8 cellular contexts compared by ENCODE assay signal in genomic region chr2:74957886-74958276, GRCh38. TPM values are rescaled to one million over a fixed set of nuclear protein-coding genes. Genes with fewer than 3 reads are reported as not detected.
A peak's percentile ranks its signal among the peaks of the same experiment; 100 is the strongest.
DNase-seq lines count a peak whose midpoint lies in the region; ATAC-seq, FAIRE-seq and TF ChIP-seq lines count a peak whose summit lies in the region.

No MANE protein-coding gene starts in this region.

- H3K36me3 ChIP-seq in astrocyte (ENCODE audit: insufficient read depth, low read length) (peaks cover 8% of the 10 kb centered on the region), lung (ENCODE audit: control insufficient read depth in 2 of 2, insufficient read depth in 2 of 2, low read length in 2 of 2) (peaks cover 0 to 5% of the 10 kb centered on the region in 2 donors), upper lobe of right lung (peaks cover 12% of the 10 kb centered on the region)

- H3K4me1 Mint-ChIP-seq in activated naive CD4-positive, alpha-beta T cell treated with anti-CD3 and anti-CD28 coated beads, Interleukin-2, amount 50 U/mL, for 24 hours = peaks cover 59% of the 10 kb centered on the region
- peaks cover 10% of the 10 kb centered on the region for H3K4me1 Mint-ChIP-seq in astrocyte (ENCODE audit: low read depth, unreplicated experiment)

- H3K27ac ChIP-seq in astrocyte (ENCODE audit: low read depth, low read length) = peak overlapping the region; percentile 89
- H3K27ac ChIP-seq in lung (ENCODE audit: low read depth in 1 of 2, low read length in 1 of 2) = peak overlapping the region; percentile 93 to 100
- H3K27ac ChIP-seq in upper lobe of right lung = peak overlapping the region; percentile 91

- peak overlapping the region; percentile 100 for H2AFZ ChIP-seq in astrocyte (ENCODE audit: low read depth, low read length)

- 36 to 39% methylated on average over 5 of the region's 5 CpGs for WGBS in lung, 2 donors

- TF ChIP-seq CTCF in astrocyte (IDR thresholded peaks at IDR 0.05; ENCODE audit: insufficient read depth, low read depth, low read length) (no peak), lung (IDR thresholded peaks at IDR 0.05; ENCODE audit: control extremely low read depth, extremely low read depth) (no peak), upper lobe of right lung (IDR thresholded peaks at IDR 0.05) (no peak)

- peaks cover 21% of the 10 kb centered on the region for H3K36me3 Mint-ChIP-seq in activated naive CD4-positive, alpha-beta T cell treated with anti-CD3 and anti-CD28 coated beads, Interleukin-2, amount 50 U/mL, for 24 hours
- H3K36me3 Mint-ChIP-seq in astrocyte (ENCODE audit: low read depth, unreplicated experiment) = peaks cover 18% of the 10 kb centered on the region

- peak overlapping the region; percentile 92 for H3K4me2 ChIP-seq in astrocyte (ENCODE audit: low read length)

- no peaks in the 10 kb centered on the region for H3K79me2 ChIP-seq in astrocyte (ENCODE audit: insufficient read depth, low read length)

- H3K27ac Mint-ChIP-seq in activated naive CD4-positive, alpha-beta T cell treated with anti-CD3 and anti-CD28 coated beads, Interleukin-2, amount 50 U/mL, for 24 hours = peak overlapping the region; percentile 79
- H3K27ac Mint-ChIP-seq in astrocyte (ENCODE audit: unreplicated experiment) = peak overlapping the region; percentile 77

- H3K4me1 ChIP-seq in astrocyte (ENCODE audit: insufficient read depth, low read length) = peaks cover 9% of the 10 kb centered on the region
- H3K4me1 ChIP-seq in lung (ENCODE audit: control insufficient read depth in 2 of 2, insufficient read depth in 2 of 2, low read length in 2 of 2) = peaks cover 6 to 8% of the 10 kb centered on the region in 2 donors
- no peaks in the 10 kb centered on the region for H3K4me1 ChIP-seq in upper lobe of right lung

- no peaks in the 10 kb centered on the region for H3K9me3 ChIP-seq in astrocyte (ENCODE audit: insufficient read depth, low read depth, low read length)
- peaks cover 0 to 3% of the 10 kb centered on the region in 2 donors for H3K9me3 ChIP-seq in lung (ENCODE audit: control insufficient read depth in 2 of 2, insufficient read depth in 1 of 2, low read length in 1 of 2)
- H3K9me3 ChIP-seq in upper lobe of right lung = no peaks in the 10 kb centered on the region

- H4K20me1 ChIP-seq in astrocyte (ENCODE audit: insufficient read depth, low read length) = no peaks in the 10 kb centered on the region

- peak overlapping the region; percentile 77 for H3K4me3 Mint-ChIP-seq in activated naive CD4-positive, alpha-beta T cell treated with anti-CD3 and anti-CD28 coated beads, Interleukin-2, amount 50 U/mL, for 24 hours
- peak overlapping the region; percentile 80 for H3K4me3 Mint-ChIP-seq in astrocyte (ENCODE audit: unreplicated experiment)

- no peak for FAIRE-seq in astrocyte (lab: Jason Lieb, UNC)

- no peaks in the 10 kb centered on the region for H3K27me3 Mint-ChIP-seq in activated naive CD4-positive, alpha-beta T cell treated with anti-CD3 and anti-CD28 coated beads, Interleukin-2, amount 50 U/mL, for 24 hours
- no peaks in the 10 kb centered on the region for H3K27me3 Mint-ChIP-seq in astrocyte (ENCODE audit: low read depth, unreplicated experiment)

- H3K4me3 ChIP-seq in astrocyte (ENCODE audit: insufficient read depth, low read depth, low read length) (peak overlapping the region; percentile 74), lung (peak overlapping the region; percentile 85), upper lobe of right lung (peak overlapping the region; percentile 66)

- DNase-seq in activated naive CD4-positive, alpha-beta T cell treated with anti-CD3 and anti-CD28 coated beads, Interleukin-2, amount 50 U/mL, for 16 hours = no peak
- no peak for DNase-seq in astrocyte (ENCODE audit: low read depth)
- DNase-seq in lung (ENCODE audit: low spot score) = no peak
- DNase-seq in upper lobe of right lung = no peak
- no peak for DNase-seq in stimulated activated CD4-positive, alpha-beta T cell treated with anti-CD3 and anti-CD28 coated beads, Interleukin-2, amount 100 ng/mL, for 24 hours
- DNase-seq in NCI-H1105 treated with DMSO at 0.1 percent for 48 hours (lab: John Stamatoyannopoulos, UW) = no peak

- ATAC-seq in lung (ENCODE audit: insufficient read depth, low FRiP score) = no peak
- ATAC-seq in upper lobe of right lung = no peak
- no peak for ATAC-seq in GM19035 (IDR thresholded peaks at IDR 0.05; ENCODE audit: unreplicated experiment)

- intact Hi-C loops in upper lobe of right lung (cut with DNase I) = no loop called here

- peak overlapping the region; percentile 87 for H3K9ac ChIP-seq in astrocyte (ENCODE audit: low read length)

- H3K9me3 Mint-ChIP-seq in activated naive CD4-positive, alpha-beta T cell treated with anti-CD3 and anti-CD28 coated beads, Interleukin-2, amount 50 U/mL, for 24 hours = peaks cover 5% of the 10 kb centered on the region
- H3K9me3 Mint-ChIP-seq in astrocyte (ENCODE audit: unreplicated experiment) = peaks cover 4% of the 10 kb centered on the region

- H3K27me3 ChIP-seq in astrocyte (ENCODE audit: insufficient read depth, low read length) (no peaks in the 10 kb centered on the region), lung (ENCODE audit: control insufficient read depth, insufficient read depth) (no peaks in the 10 kb centered on the region), upper lobe of right lung (no peaks in the 10 kb centered on the region)

RNA-seq across cellular contexts. Expression of gene POLE4, which starts 0.6 kb away (rescaled TPM):
- total RNA-seq in astrocyte = 45.6 and 57.2 TPM in 2 replicates
- total RNA-seq in lung = 10 to 100 TPM; 18.7 to 62.6 TPM
- polyA plus RNA-seq in lung = 10 to 100 TPM; 52.7 to 87.9 TPM
- total RNA-seq in upper lobe of right lung = 59.8 TPM
